ENCODE assay signal across 18 cellular contexts in genomic region chr3:170564664-170565063, GRCh38.
DNase-seq lines count a peak whose midpoint lies in the region; ATAC-seq lines count a peak whose summit lies in the region.
"Had no signal": no experiment of that assay in that cellular context is flagged by ENCODE, and none has a peak within 500 bp of the region (broad histone marks: within the 10 kb centered on the region; RNA-seq: fewer than 3 reads in every experiment).

No MANE protein-coding gene starts in this region.

- no peaks in the 10 kb centered on the region for H3K27me3 ChIP-seq in endocrine pancreas (ENCODE audit: control insufficient read depth, insufficient read depth, low read length)
- H3K27me3 ChIP-seq: esophagus muscularis mucosa, heart right ventricle, tibial nerve had no signal

- no peak for DNase-seq in iPS-NIHi11 (ENCODE audit: low spot score)
- DNase-seq in NCI-H748 treated with DMSO at 0.1 percent for 48 hours (lab: John Stamatoyannopoulos, UW), result no peak
- DNase-seq: activated B cell treated with CpG ODN at 0.5 μM for 24 hours, cortex of kidney, GDM1, heart right ventricle, NCI-H1930, NCI-H524 treated with DMSO at 0.1 percent for 48 hours, SW 1271 had no signal

- H3K36me3 ChIP-seq in endocrine pancreas (ENCODE audit: control insufficient read depth, insufficient read depth, low read length), result no peaks in the 10 kb centered on the region
- H3K36me3 ChIP-seq: esophagus muscularis mucosa, heart right ventricle, tibial nerve had no signal

- no peaks in the 10 kb centered on the region for H3K9me3 ChIP-seq in endocrine pancreas (ENCODE audit: control insufficient read depth, low read length)
- H3K9me3 ChIP-seq: esophagus muscularis mucosa, mucosa of descending colon, tibial nerve had no signal

- H3K4me1 ChIP-seq in endocrine pancreas (ENCODE audit: control insufficient read depth, insufficient read depth, low read length), result no peaks in the 10 kb centered on the region
- H3K4me1 ChIP-seq: esophagus muscularis mucosa had no signal

- peak overlapping the region; percentile 5 for H3K9ac ChIP-seq in endocrine pancreas (ENCODE audit: control insufficient read depth, insufficient read depth, low read length)

- ATAC-seq in GM18502 (IDR thresholded peaks at IDR 0.05; ENCODE audit: poor library complexity, unreplicated experiment), result peak; percentile 29
- peak; percentile 23 for ATAC-seq in GM21423 (IDR thresholded peaks at IDR 0.05; ENCODE audit: unreplicated experiment)
- ATAC-seq in HG03108 (IDR thresholded peaks at IDR 0.05; ENCODE audit: unreplicated experiment), result peak; percentile 39
- no peak for ATAC-seq in GM19351 (IDR thresholded peaks at IDR 0.05; ENCODE audit: unreplicated experiment)
- ATAC-seq in HG02840 (IDR thresholded peaks at IDR 0.05; ENCODE audit: low FRiP score, unreplicated experiment), result no peak
- ATAC-seq: mucosa of descending colon had no signal

- H3K4me3 ChIP-seq in endocrine pancreas (ENCODE audit: control insufficient read depth, insufficient read depth, low read length), result peak overlapping the region; percentile 45
- H3K4me3 ChIP-seq: esophagus muscularis mucosa, mucosa of descending colon, tibial nerve had no signal

Comparison
In these comparisons a context has a peak if more than half of its experiments do, and no peak if none do; other contexts are left out.
1. ATAC-seq: peak in GM18502 (single experiment), GM21423 (single experiment) and HG03108 (single experiment); none in GM19351 (single experiment) and HG02840 (single experiment).